ENCODE assay signal across 16 cellular contexts in the genomic region with DNA sequence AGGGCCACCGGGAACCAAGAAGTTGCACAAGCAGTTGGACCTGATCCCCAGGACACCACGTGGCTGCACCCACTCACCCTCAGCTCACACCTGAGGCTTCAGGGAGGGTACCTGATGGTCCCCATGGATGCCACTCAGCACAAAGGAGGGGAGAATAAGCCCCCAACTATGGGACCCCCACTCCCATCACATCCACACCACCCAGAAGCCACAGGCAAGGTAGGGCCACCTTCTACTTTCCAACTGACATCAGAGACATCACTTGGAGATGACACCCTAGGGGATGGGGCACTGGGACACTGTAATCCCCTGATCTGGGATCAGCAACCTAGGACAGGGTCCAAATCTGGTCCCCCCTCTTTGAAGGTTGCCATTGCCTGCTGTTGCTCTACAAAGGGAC. TPM values are rescaled to one million over a fixed set of nuclear protein-coding genes. Genes with fewer than 3 reads are reported as not detected.
"Had no signal": no experiment of that assay in that cellular context is flagged by ENCODE, and none has a peak within 500 bp of the region (broad histone marks: within the 10 kb centered on the region; RNA-seq: fewer than 3 reads in every experiment).

No MANE protein-coding gene starts in this region.

RNA-seq across cellular contexts. Expression of gene RAET1L, which starts 1.3 kb away (rescaled TPM):
- total RNA-seq: naive thymus-derived CD4-positive, alpha-beta T cell; natural killer cell; osteoblast; ovary; prostate gland; pulmonary artery endothelial cell; right atrium auricular region; sciatic nerve; spleen; stomach; subcutaneous adipose tissue; thoracic aorta; thyroid gland; tibial nerve; upper lobe of left lung; ureter had no signal
